In genomic region chr3:142251951-142252350, GRCh38 we compare ENCODE assay signal across 21 cellular contexts. TPM values are rescaled to one million over a fixed set of nuclear protein-coding genes. Genes with fewer than 3 reads are reported as not detected.
A peak's percentile ranks its signal among the peaks of the same experiment; 100 is the strongest.
DNase-seq lines count a peak whose midpoint lies in the region; ATAC-seq, FAIRE-seq and TF ChIP-seq lines count a peak whose summit lies in the region.
"Had no signal": no experiment of that assay in that cellular context is flagged by ENCODE, and none has a peak within 500 bp of the region (broad histone marks: within the 10 kb centered on the region; RNA-seq: fewer than 3 reads in every experiment).

No MANE protein-coding gene starts in this region.

- no peak overlapping the region for H4K5ac ChIP-seq in H1 (ENCODE audit: insufficient read length, low read depth, low read length)

- no peak overlapping the region for H2BK20ac ChIP-seq in H1 (ENCODE audit: low read length)

- peak; percentile 53 for DNase-seq in D341Med (ENCODE audit: low spot score)
- DNase-seq in NCI-H524 treated with DMSO at 0.1 percent for 48 hours (lab: John Stamatoyannopoulos, UW), result peak; percentile 95
- no peak for DNase-seq in H1 (ENCODE audit: low read depth in 1 of 2, low spot score in 2 of 2)
- DNase-seq in neuronal stem cell (ENCODE audit: low spot score), result no peak
- DNase-seq in AML-193 (lab: John Stamatoyannopoulos, UW), result no peak
- DNase-seq: C1 segment of cervical spinal cord; CD8-positive, alpha-beta T cell; GF-D8; NCI-H1092 treated with DMSO at 0.1 percent for 48 hours; NCI-H1436 treated with DMSO at 0.1 percent for 48 hours; NCI-H1930; NCI-H226; NCI-H510A treated with DMSO at 0.1 percent for 48 hours; OCI-M1 had no signal

- H3K9me3 ChIP-seq in H1 (ENCODE audit: insufficient read depth in 2 of 2, low read depth in 1 of 2, low read length in 1 of 2) (peaks cover 0 to 9% of the 10 kb centered on the region in 2 experiments; a peak in 1 of 4 replicates), neuronal stem cell (replicated peaks in 1 of 2; ENCODE audit: control insufficient read depth in 2 of 2, insufficient read depth in 1 of 2, low read depth in 1 of 2, low read length in 2 of 2) (peaks cover 2 to 4% of the 10 kb centered on the region in 2 donors)
- H3K9me3 ChIP-seq: SJCRH30 had no signal

- TF ChIP-seq RAD21 in H1 (IDR thresholded peaks at IDR 0.05 in 1 of 2, conservative IDR thresholded peaks at IDR 0.05 in 1 of 2; ENCODE audit: low read depth in 2 of 2, low read length in 2 of 2), result no peak

- H3K27ac ChIP-seq in H1 (ENCODE audit: low read depth, low read length) (no peak overlapping the region), neuronal stem cell (replicated peaks; ENCODE audit: low read length) (no peak overlapping the region)
- H3K27ac ChIP-seq: A549, KMS-11, SJCRH30 had no signal

- no peak for FAIRE-seq in H1 (lab: Jason Lieb, UNC)
- FAIRE-seq: A549, RCC 7860 had no signal

- H2AK5ac ChIP-seq in H1 (ENCODE audit: low read depth, low read length) (no peak overlapping the region), neuronal stem cell (ENCODE audit: low read depth, low read length) (no peak overlapping the region)

- ATAC-seq in GM21786 (IDR thresholded peaks at IDR 0.05; ENCODE audit: unreplicated experiment) (no peak), HG03280 (IDR thresholded peaks at IDR 0.05; ENCODE audit: unreplicated experiment) (no peak)
- ATAC-seq: A549; CD8-positive, alpha-beta T cell had no signal

- no peak overlapping the region for H2BK120ac ChIP-seq in H1 (replicated peaks; ENCODE audit: low read depth, low read length)
- H2BK120ac ChIP-seq in neuronal stem cell (ENCODE audit: low read depth, low read length), result no peak overlapping the region

- no peaks in the 10 kb centered on the region for H3K79me2 ChIP-seq in H1 (ENCODE audit: control insufficient read depth in 1 of 2, insufficient read depth in 2 of 2, low read length in 2 of 2)

- H3K27me3 ChIP-seq in H1 (replicated peaks in 1 of 4; ENCODE audit: control insufficient read depth in 3 of 4, extremely low read depth in 1 of 4, insufficient read depth in 3 of 4, low read length in 3 of 4), result no peaks in the 10 kb centered on the region
- no peaks in the 10 kb centered on the region for H3K27me3 ChIP-seq in neuronal stem cell (ENCODE audit: control insufficient read depth in 3 of 3, insufficient read depth in 3 of 3, low read depth in 1 of 3, low read length in 3 of 3)
- H3K27me3 ChIP-seq: SJCRH30 had no signal

- H2BK5ac ChIP-seq in H1 (ENCODE audit: low read depth, low read length) (no peak overlapping the region), neuronal stem cell (ENCODE audit: low read length) (no peak overlapping the region)

- no peak overlapping the region for H2BK15ac ChIP-seq in H1 (ENCODE audit: low read length)
- H2BK15ac ChIP-seq in neuronal stem cell (ENCODE audit: low read length), result no peak overlapping the region

- no peak overlapping the region for H3K4ac ChIP-seq in H1 (replicated peaks; ENCODE audit: insufficient read length, low read depth, low read length)
- H3K4ac ChIP-seq in neuronal stem cell (ENCODE audit: low read length), result no peak overlapping the region

- H3K23me2 ChIP-seq in H1 (ENCODE audit: low read depth, low read length), result no peaks in the 10 kb centered on the region

- no peak for TF ChIP-seq POLR2A in H1 (IDR thresholded peaks at IDR 0.05; ENCODE audit: control extremely low read depth in 1 of 2, low read depth in 2 of 2, low read length in 2 of 2)

- H3K9ac ChIP-seq in H1 (replicated peaks in 1 of 4; ENCODE audit: extremely low read depth in 1 of 4, low read depth in 3 of 4, low read length in 3 of 4), result no peak overlapping the region
- no peak overlapping the region for H3K9ac ChIP-seq in neuronal stem cell (ENCODE audit: low read depth, low read length, poor library complexity)
- H3K9ac ChIP-seq: KMS-11 had no signal

- H3K18ac ChIP-seq in H1 (ENCODE audit: extremely low read depth, low read length) (no peak overlapping the region), neuronal stem cell (ENCODE audit: low read length) (no peak overlapping the region)

- H3K4me3 ChIP-seq in H1 (ENCODE audit: extremely low read depth in 1 of 4, insufficient read depth in 2 of 4, low read depth in 3 of 4, low read length in 4 of 4), result no peak overlapping the region
- no peak overlapping the region for H3K4me3 ChIP-seq in neuronal stem cell (ENCODE audit: low read length in 2 of 2)
- H3K4me3 ChIP-seq: A549, HAP-1, SJCRH30 had no signal

- H4K20me1 ChIP-seq in H1 (replicated peaks in 1 of 2; ENCODE audit: control insufficient read depth in 1 of 2, insufficient read depth in 2 of 2, low read length in 2 of 2), result no peaks in the 10 kb centered on the region

- H3K4me2 ChIP-seq in H1 (ENCODE audit: insufficient read depth in 1 of 2, low read depth in 2 of 2, low read length in 2 of 2) (no peak overlapping the region), neuronal stem cell (ENCODE audit: insufficient read depth, low read length, poor library complexity, severe bottlenecking) (no peak overlapping the region)
- H3K4me2 ChIP-seq: A549, KMS-11 had no signal

- H4K8ac ChIP-seq in H1 (ENCODE audit: extremely low read depth, insufficient read depth, low read length), result no peak overlapping the region
- H4K8ac ChIP-seq in neuronal stem cell (ENCODE audit: low read depth, low read length), result no peak overlapping the region

- TF ChIP-seq EP300 in H1 (IDR thresholded peaks at IDR 0.05; ENCODE audit: borderline replicate concordance in 1 of 2, low read depth in 2 of 2, low read length in 2 of 2), result no peak

- H2AFZ ChIP-seq in H1 (ENCODE audit: low read length) (peak overlapping the region; percentile 65), neuronal stem cell (ENCODE audit: low read length) (peak overlapping the region; percentile 25)

- H3K79me1 ChIP-seq in H1 (ENCODE audit: low read depth, low read length) (no peaks in the 10 kb centered on the region), neuronal stem cell (ENCODE audit: low read depth, low read length) (no peaks in the 10 kb centered on the region)

- H3K56ac ChIP-seq in H1 (replicated peaks; ENCODE audit: insufficient read length, low read depth, low read length), result no peak overlapping the region

- CTCF ChIA-PET in H1 (lab: Charles Lee; ENCODE audit: partially characterized antibody), result interaction anchor here (0.8 kb wide), 1 partner anchor 48 kb away, joined by 3 read pairs; no protein-coding TSS in a partner anchor

- POLR2A ChIA-PET in H1 (lab: Charles Lee; ENCODE audit: partially characterized antibody), result no interaction called here

- H4K91ac ChIP-seq in H1 (replicated peaks; ENCODE audit: insufficient read length, low read length) (no peak overlapping the region), neuronal stem cell (ENCODE audit: low read depth, low read length, poor library complexity) (no peak overlapping the region)

- TF ChIP-seq CTCF in H1 (IDR thresholded peaks at IDR 0.05; ENCODE audit: control extremely low read depth in 1 of 3, insufficient read depth in 1 of 3, low read depth in 1 of 3, low read length in 3 of 3), result no peak

- H3K4me1 ChIP-seq in H1 (replicated peaks in 1 of 4; ENCODE audit: control insufficient read depth in 3 of 4, insufficient read depth in 4 of 4, low read length in 3 of 4) (peaks cover 0 to 3% (median 0%) of the 10 kb centered on the region in 4 experiments; a peak in 1 of 7 replicates), neuronal stem cell (ENCODE audit: control insufficient read depth in 2 of 2, insufficient read depth in 1 of 2, low read depth in 1 of 2, low read length in 2 of 2) (no peaks in the 10 kb centered on the region)
- H3K4me1 ChIP-seq: A549, HAP-1, SJCRH30 had no signal

- H3K36me3 ChIP-seq in H1 (ENCODE audit: control insufficient read depth in 2 of 4, insufficient read depth in 4 of 4, low read length in 3 of 4), result no peaks in the 10 kb centered on the region
- H3K36me3 ChIP-seq in neuronal stem cell (replicated peaks in 1 of 2; ENCODE audit: control insufficient read depth in 2 of 2, insufficient read depth in 2 of 2, low read length in 2 of 2), result no peaks in the 10 kb centered on the region
- H3K36me3 ChIP-seq: HAP-1, SJCRH30 had no signal

- no peak overlapping the region for H3K23ac ChIP-seq in H1 (ENCODE audit: insufficient read length)
- no peak overlapping the region for H3K23ac ChIP-seq in neuronal stem cell (ENCODE audit: low read depth, low read length, poor library complexity)

- H3K14ac ChIP-seq in H1 (ENCODE audit: insufficient read length), result no peak overlapping the region
- H3K14ac ChIP-seq in neuronal stem cell (ENCODE audit: low read length), result no peak overlapping the region

- no peak overlapping the region for H2BK12ac ChIP-seq in H1 (ENCODE audit: low read depth, low read length)
- no peak overlapping the region for H2BK12ac ChIP-seq in neuronal stem cell (ENCODE audit: low read length)

- 80% methylated on average over 2 of the region's 2 CpGs; no CpG with 5 or more reads in 1 of the 2 experiments for WGBS in H1 (ENCODE audit: extremely low coverage in 1 of 2, insufficient coverage in 1 of 2, insufficient read length in 1 of 2, insufficient replicate concordance in 2 of 2, low coverage in 1 of 2, low lambda C conversion rate in 2 of 2, missing lambda C conversion rate in 1 of 2), 2 experiments
- WGBS in neuronal stem cell (ENCODE audit: extremely low coverage in 2 of 2, insufficient read length in 2 of 2, insufficient replicate concordance in 1 of 2), 2 donors, result no CpG with 5 or more reads among the region's 2 CpGs

TF ChIP-seq in H1, 55 proteins besides CTCF, POLR2A, EP300 and RAD21 (continues in another document):
- TF ChIP-seq RXRA (IDR thresholded peaks at IDR 0.05; ENCODE audit: insufficient read depth, low read depth, low read length) (no peak), JUN (IDR thresholded peaks at IDR 0.05; ENCODE audit: low read depth, low read length) (no peak), ATF3 (IDR thresholded peaks at IDR 0.05; ENCODE audit: insufficient read depth, low read depth, low read length) (no peak), TEAD4 (IDR thresholded peaks at IDR 0.05; ENCODE audit: low read depth, low read length) (no peak), EZH2 (IDR thresholded peaks at IDR 0.05; ENCODE audit: low read depth, low read length, severe bottlenecking) (no peak), CEBPB (IDR thresholded peaks at IDR 0.05; ENCODE audit: low read depth, low read length) (no peak)

RNA-seq across cellular contexts. Expression of gene GK5, which starts 26.6 kb away (rescaled TPM):
- total RNA-seq in H1 (2021; fragmentation: NEBNext Ultra II Directional; extraction: Animal tissue kit (Norgen Biotek cat#: 25700)), result 12.2 and 12.4 TPM in 2 replicates
- polyA plus RNA-seq in H1 (2011; rRNA removed), result 2.3 and 2.5 TPM in 2 replicates
- polyA plus RNA-seq in H1 (2011; cell fraction: cytosol; rRNA removed), result 4.2 TPM
- 4.5 TPM for polyA plus RNA-seq in H1 (2011; cell fraction: nucleus; rRNA removed)
- 3.7 to 7.0 TPM (median 4.9 TPM) in 4 replicates for polyA plus RNA-seq in H1 (2012, experiment 1 of 2)
- polyA plus RNA-seq in H1 (2012, experiment 2 of 2), result 1.5 TPM
- 5.8 TPM for polyA plus RNA-seq in H1 (2013, experiment 1 of 2)
- 4.9 TPM for polyA plus RNA-seq in H1 (2013, experiment 2 of 2)
- 4.2 and 4.9 TPM in 2 replicates for polyA minus RNA-seq in H1 (2011; rRNA and poly(A)+ RNA removed)
- polyA minus RNA-seq in H1 (2011; cell fraction: cytosol; rRNA and poly(A)+ RNA removed), result 6.0 TPM
- 9.5 TPM for polyA minus RNA-seq in H1 (2011; cell fraction: nucleus; rRNA and poly(A)+ RNA removed)
- polyA plus RNA-seq in neuronal stem cell (2013, experiment 1 of 2), result 7.9 TPM
- polyA plus RNA-seq in neuronal stem cell (2013, experiment 2 of 2), result 8.5 TPM

Comparison
In these comparisons a context has a peak if more than half of its experiments do, and no peak if none do; other contexts are left out.
1. DNase-seq: peak in D341Med (single experiment) and NCI-H524 treated with DMSO at 0.1 percent for 48 hours (single experiment); none in H1 (0 of 2), neuronal stem cell (single experiment) and AML-193 (0 of 2).